9 cellular contexts compared by ENCODE assay signal in genomic region chr11:57781529-57781943, GRCh38. TPM values are rescaled to one million over a fixed set of nuclear protein-coding genes. Genes with fewer than 3 reads are reported as not detected.
DNase-seq lines count a peak whose midpoint lies in the region; ATAC-seq and TF ChIP-seq lines count a peak whose summit lies in the region.
"Had no signal": no experiment of that assay in that cellular context is flagged by ENCODE, and none has a peak within 500 bp of the region (broad histone marks: within the 10 kb centered on the region; RNA-seq: fewer than 3 reads in every experiment).

No MANE protein-coding gene starts in this region.

- peak overlapping the region; percentile 57 for H3K4me3 Mint-ChIP-seq in endothelial cell (ENCODE audit: unreplicated experiment)
- H3K4me3 Mint-ChIP-seq: stimulated activated memory B cell treated with anti-CD40 and anti-IgM and Interleukin-4, amounts not matched to agents 10 μg/mL and 1 μg/mL and 100 μg/mL, for 72 hours had no signal

- H3K9me3 Mint-ChIP-seq in endothelial cell (ENCODE audit: unreplicated experiment) = no peaks in the 10 kb centered on the region
- H3K9me3 Mint-ChIP-seq: IgD-negative memory B cell; stimulated activated memory B cell treated with anti-CD40 and anti-IgM and Interleukin-4, amounts not matched to agents 10 μg/mL and 1 μg/mL and 100 μg/mL, for 72 hours had no signal

- intact Hi-C loops in Panc1 (cut with micrococcal nuclease; ENCODE audit: unreplicated experiment) = no loop called here
- intact Hi-C loops in mucosa of descending colon (cut with DNase I, micrococcal nuclease) = no loop called here

- peaks cover 71% of the 10 kb centered on the region for H3K4me1 Mint-ChIP-seq in endothelial cell (ENCODE audit: unreplicated experiment)

- no peak for DNase-seq in Panc1 (ENCODE audit: low read depth, low spot score)
- DNase-seq in endothelial cell (ENCODE audit: low spot score) = no peak
- peak; percentile 64 to 81 (median 73) for DNase-seq in mucosa of descending colon
- peak in 1 of 2 donors; percentile 92 for DNase-seq in upper lobe of left lung
- no peak for DNase-seq in stimulated activated CD4-positive, alpha-beta T cell treated with anti-CD3 and anti-CD28 coated beads, Interleukin-1b, Interleukin-23, amount 100 ng/mL, for 48 hours

- WGBS in upper lobe of left lung, 2 donors = 40 to 52% methylated on average over 3 of the region's 3 CpGs

- H3K36me3 Mint-ChIP-seq in endothelial cell (ENCODE audit: low read depth, unreplicated experiment) = peaks cover 16% of the 10 kb centered on the region

- in situ Hi-C loops in Panc1 (cut with HindIII; ENCODE audit: low pct_unique_long_range_greater_than_20kb, low sequenced_read_pairs) = no loop called here

- ATAC-seq in Panc1 (no peak), mucosa of descending colon (peak; percentile 68), upper lobe of left lung (ENCODE audit: low FRiP score in 2 of 2) (peak; percentile 40 to 90), HG03378 (IDR thresholded peaks at IDR 0.05; ENCODE audit: unreplicated experiment) (no peak), HG03095 (IDR thresholded peaks at IDR 0.05; ENCODE audit: unreplicated experiment) (no peak)
- ATAC-seq: stimulated activated memory B cell treated with anti-CD40 and anti-IgM and Interleukin-4, amounts not matched to agents 10 μg/mL and 1 μg/mL and 100 μg/mL, for 72 hours had no signal

- H3K27ac ChIP-seq in Panc1 (ENCODE audit: low read length) (peak overlapping the region; percentile 99), upper lobe of left lung (peak overlapping the region; percentile 80 to 93 (median 84))

- CTCF ChIA-PET in Panc1 (lab: Charles Lee) = interaction anchor here (0.5 kb wide), 1 partner anchor 56 kb away, joined by 4 read pairs; no protein-coding TSS in a partner anchor

- TF ChIP-seq EP300 in upper lobe of left lung (IDR thresholded peaks at IDR 0.05) = peak in 2 of 4 donors; percentile 19 to 79

- H3K4me1 ChIP-seq in Panc1 (ENCODE audit: control insufficient read depth, insufficient read depth, low read length) (peaks cover 70% of the 10 kb centered on the region), mucosa of descending colon (ENCODE audit: low read depth) (peaks cover 93% of the 10 kb centered on the region), upper lobe of left lung (peaks cover 90 to 100% (median 96%) of the 10 kb centered on the region in 4 donors)

- POLR2A ChIA-PET in Panc1 (lab: Charles Lee) = no interaction called here

- H3K27ac Mint-ChIP-seq in endothelial cell (ENCODE audit: unreplicated experiment) = peak overlapping the region; percentile 78
- H3K27ac Mint-ChIP-seq: IgD-negative memory B cell; stimulated activated memory B cell treated with anti-CD40 and anti-IgM and Interleukin-4, amounts not matched to agents 10 μg/mL and 1 μg/mL and 100 μg/mL, for 72 hours had no signal

- TF ChIP-seq CTCF in Panc1 (IDR thresholded peaks at IDR 0.05) (no peak), endothelial cell (IDR thresholded peaks at IDR 0.05; ENCODE audit: unreplicated experiment) (no peak), mucosa of descending colon (IDR thresholded peaks at IDR 0.05) (no peak), upper lobe of left lung (IDR thresholded peaks at IDR 0.05) (no peak)

- H3K9me3 ChIP-seq in Panc1 (ENCODE audit: control insufficient read depth, insufficient read depth, low read depth, low read length) (no peaks in the 10 kb centered on the region), mucosa of descending colon (no peaks in the 10 kb centered on the region), upper lobe of left lung (no peaks in the 10 kb centered on the region)

- TF ChIP-seq POLR2A in upper lobe of left lung (IDR thresholded peaks at IDR 0.05) = peak in 1 of 4 donors; percentile 29

- BruUV-seq in Panc1 (replicated peaks; lab: Mats Ljungman, UMichigan) = no TSS peak

- no peaks in the 10 kb centered on the region; the same call in 1 of the 2 replicates for H3K36me3 ChIP-seq in Panc1 (ENCODE audit: control insufficient read depth, insufficient read depth, low read length)
- H3K36me3 ChIP-seq in mucosa of descending colon (ENCODE audit: low read depth) = no peaks in the 10 kb centered on the region
- no peaks in the 10 kb centered on the region for H3K36me3 ChIP-seq in upper lobe of left lung

- H3K27me3 Mint-ChIP-seq in endothelial cell (ENCODE audit: unreplicated experiment) = peaks cover 16% of the 10 kb centered on the region
- H3K27me3 Mint-ChIP-seq: IgD-negative memory B cell; stimulated activated memory B cell treated with anti-CD40 and anti-IgM and Interleukin-4, amounts not matched to agents 10 μg/mL and 1 μg/mL and 100 μg/mL, for 72 hours had no signal

- H3K27me3 ChIP-seq in Panc1 (ENCODE audit: control insufficient read depth, insufficient read depth, low read length) = no peaks in the 10 kb centered on the region
- no peaks in the 10 kb centered on the region for H3K27me3 ChIP-seq in upper lobe of left lung

- H3K4me3 ChIP-seq in Panc1 (ENCODE audit: low read depth in 2 of 2, low read length in 2 of 2) = no peak overlapping the region
- no peak overlapping the region for H3K4me3 ChIP-seq in mucosa of descending colon
- H3K4me3 ChIP-seq in upper lobe of left lung = no peak overlapping the region

RNA-seq across cellular contexts. Expression of gene CTNND1, which starts 19.9 kb away (rescaled TPM):
- total RNA-seq in Panc1 (2021; ENCODE audit: unreplicated experiment) = 189 TPM
- polyA plus RNA-seq in Panc1 (2012; ENCODE audit: insufficient read length) = 184 TPM
- 350 TPM for total RNA-seq in endothelial cell (ENCODE audit: unreplicated experiment)
- 100 to 1,000 TPM; 311 to 545 (median 448) TPM for total RNA-seq in mucosa of descending colon
- 100 to 1,000 TPM; 136 to 232 (median 214) TPM for total RNA-seq in upper lobe of left lung

RNA-seq across cellular contexts. Expression of gene BTBD18, which starts 29.9 kb away (rescaled TPM):
- not detected for total RNA-seq in Panc1 (2021; ENCODE audit: unreplicated experiment)
- not detected for polyA plus RNA-seq in Panc1 (2012; ENCODE audit: insufficient read length)
- not detected for total RNA-seq in endothelial cell (ENCODE audit: unreplicated experiment)
- total RNA-seq in mucosa of descending colon = not detected
- not detected for total RNA-seq in upper lobe of left lung

RNA-seq across cellular contexts. Expression of gene SELENOH, which starts 40.2 kb away (rescaled TPM):
- total RNA-seq in Panc1 (2021; ENCODE audit: unreplicated experiment) (112 TPM), endothelial cell (ENCODE audit: unreplicated experiment) (210 TPM), mucosa of descending colon (10 to 100 TPM; 68.3 to 84.0 (median 79.2) TPM), upper lobe of left lung (100 to 1,000 TPM in 5 of 6 donors, 10 to 100 TPM in 1; 56.6 to 138 (median 120) TPM)
- 115 TPM for polyA plus RNA-seq in Panc1 (2012; ENCODE audit: insufficient read length)

Comparison
In these comparisons a context has a peak if more than half of its experiments do, and no peak if none do; other contexts are left out.
1. ATAC-seq: peak in mucosa of descending colon (single experiment) and upper lobe of left lung (2 of 2); none in Panc1 (single experiment), HG03378 (single experiment) and HG03095 (single experiment).
2. DNase-seq: peak in mucosa of descending colon (3 of 3); none in Panc1 (single experiment), endothelial cell (single experiment) and stimulated activated CD4-positive, alpha-beta T cell treated with anti-CD3 and anti-CD28 coated beads, Interleukin-1b, Interleukin-23, amount 100 ng/mL, for 48 hours (single experiment).